Comparison of ENCODE assay signal across 1 cellular context in the genomic region with DNA sequence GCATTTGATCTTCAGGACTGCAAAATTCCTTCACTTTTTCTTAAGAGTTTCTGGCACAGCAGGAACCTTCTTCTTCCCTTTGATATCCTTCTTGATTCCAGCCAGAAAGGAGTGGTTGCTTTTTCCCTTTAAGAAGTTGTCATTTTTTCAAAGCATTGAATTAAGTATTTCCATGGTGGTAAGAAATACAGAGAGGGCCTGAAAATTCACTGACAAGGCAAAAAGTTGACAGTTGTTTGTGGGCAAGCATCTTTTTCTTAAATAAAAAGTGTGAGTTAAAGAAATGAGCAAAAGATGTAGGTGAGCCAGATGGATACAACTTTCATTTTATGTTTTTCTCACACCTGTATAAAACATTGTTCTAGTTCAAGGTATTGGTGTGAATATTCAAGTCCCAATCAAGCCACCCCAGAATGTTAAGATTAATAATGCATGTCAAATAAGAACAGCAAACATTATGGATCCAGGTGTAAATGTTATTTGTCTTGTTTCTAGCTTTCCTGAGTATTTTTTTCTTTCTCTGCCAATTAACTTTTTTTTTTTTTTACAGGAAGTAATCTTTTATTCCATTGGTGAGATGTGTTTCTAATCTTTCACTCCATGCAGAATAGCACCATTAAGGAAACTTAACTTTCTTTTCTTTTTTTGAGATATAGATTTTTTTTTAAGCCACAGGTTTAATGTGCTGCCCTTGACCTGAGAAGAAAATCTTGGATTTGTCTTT.
TF ChIP-seq lines count a peak whose summit lies in the region.

No MANE protein-coding gene starts in this region.

TF ChIP-seq in GM23338, 12 proteins besides CTCF, POLR2A, EP300 and RAD21:
- TF ChIP-seq NANOG (IDR thresholded peaks at IDR 0.05; ENCODE audit: borderline replicate concordance) (no peak), CREB1 (CRISPR knock-in tag; IDR thresholded peaks at IDR 0.05; ENCODE audit: low read depth) (no peak), STAT1 (IDR thresholded peaks at IDR 0.05; ENCODE audit: unreplicated experiment) (no peak)
